Comparison of ENCODE assay signal across 21 cellular contexts in the genomic region with DNA sequence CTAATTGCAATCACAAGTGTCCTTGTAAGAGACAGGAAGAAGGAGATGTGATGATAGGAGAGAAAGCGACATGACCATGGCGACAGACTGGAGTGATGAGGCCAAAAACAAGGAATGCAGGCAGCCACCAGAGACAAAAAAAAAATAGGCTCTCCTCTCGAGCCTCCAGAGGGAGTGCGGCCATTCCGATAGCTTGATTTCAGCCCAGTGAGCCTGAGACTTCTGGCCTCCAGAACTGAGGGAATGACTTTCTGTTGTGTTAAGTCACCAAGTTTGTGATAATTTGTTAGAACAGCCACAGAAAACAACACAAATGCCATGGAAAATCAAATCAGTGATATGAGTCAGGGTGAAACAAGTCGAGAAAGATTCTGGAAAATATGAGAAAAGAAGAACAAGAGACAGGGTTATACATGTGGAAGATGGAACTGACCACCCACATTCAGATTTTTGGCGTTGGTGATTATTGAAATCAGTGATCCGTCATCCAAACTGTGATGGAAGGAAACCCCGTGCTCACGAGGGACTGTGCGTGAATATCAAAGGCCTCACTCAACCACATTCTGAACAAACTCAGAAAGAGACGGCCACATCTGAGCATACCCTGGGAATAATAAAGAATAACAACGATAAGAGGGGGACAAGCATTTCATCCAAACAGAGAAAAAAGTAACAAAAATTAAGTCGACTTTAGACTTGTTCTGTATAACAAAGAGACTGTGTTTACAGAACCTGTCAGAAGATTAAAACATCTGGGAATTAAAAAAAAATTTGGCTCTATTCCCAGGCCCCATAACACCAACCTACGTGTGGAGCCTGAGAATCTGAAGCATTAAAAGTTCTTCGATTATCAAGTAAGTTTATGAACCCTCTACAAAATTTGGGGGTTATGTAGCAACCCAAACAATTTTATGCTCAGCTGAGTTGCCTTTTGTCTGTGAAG.
DNase-seq lines count a peak whose midpoint lies in the region; ATAC-seq and TF ChIP-seq lines count a peak whose summit lies in the region.
"Had no signal": no experiment of that assay in that cellular context is flagged by ENCODE, and none has a peak within 500 bp of the region (broad histone marks: within the 10 kb centered on the region; RNA-seq: fewer than 3 reads in every experiment).

No MANE protein-coding gene starts in this region.

- in situ Hi-C loops in IMR-90 (cut with MboI; ENCODE audit: low sequenced_read_pairs), result no loop called here

- DNase-seq in IMR-90, result peak; percentile 66
- peak; percentile 23 for DNase-seq in fibroblast of mammary gland (ENCODE audit: low read depth)
- DNase-seq in sciatic nerve (ENCODE audit: low spot score), result no peak
- DNase-seq in chondrocyte (ENCODE audit: low spot score), result no peak
- DNase-seq in lower leg skin (ENCODE audit: low spot score in 2 of 2), result no peak
- DNase-seq: activated CD4-positive, alpha-beta T cell treated with anti-CD3 and anti-CD28 coated beads for 48 hours; activated CD8-positive, alpha-beta memory T cell treated with anti-CD3 and anti-CD28 coated beads, Interleukin-2, amount 50 U/mL, for 4 hours; activated effector memory CD4-positive, alpha-beta T cell treated with Interleukin-2 at 50 U/mL for 16 hours; COR-L47; GOT3; MV-4-11; naive thymus-derived CD4-positive, alpha-beta T cell; NCI-H2029 treated with DMSO at 0.1 percent for 48 hours; NCI-H524; posterior cingulate gyrus; stimulated activated CD4-positive, alpha-beta T cell treated with anti-CD3 and anti-CD28 coated beads, Interleukin-4, amount 100 ng/mL, for 4 hours; T-cell had no signal

- H4K8ac ChIP-seq in IMR-90 (ENCODE audit: low read depth in 2 of 2, low read length in 2 of 2), result peak overlapping the region; percentile 53 to 55; a peak in 2 of 4 replicates

- H2AK9ac ChIP-seq in IMR-90 (replicated peaks; ENCODE audit: low read depth, low read length, poor library complexity), result no peak overlapping the region

- BruUV-seq in IMR-90 (replicated peaks; lab: Mats Ljungman, UMichigan), result no TSS peak

- H3K56ac ChIP-seq in IMR-90 (ENCODE audit: extremely low read depth, insufficient read depth, low read length), result no peak overlapping the region

- no peak overlapping the region for H2BK5ac ChIP-seq in IMR-90 (ENCODE audit: low read depth, low read length, poor library complexity, severe bottlenecking)

- peak overlapping the region; percentile 50 for H3K4me2 ChIP-seq in BLaER1
- H3K4me2 ChIP-seq in IMR-90 (ENCODE audit: low read depth, low read length), result peak overlapping the region; percentile 64
- H3K4me2 ChIP-seq: KMS-11 had no signal

- H3K4me3 ChIP-seq in BLaER1 (no peak overlapping the region), IMR-90 (ENCODE audit: insufficient read depth, low read depth, low read length) (no peak overlapping the region), fibroblast of mammary gland (ENCODE audit: control insufficient read depth, low read depth, low read length) (no peak overlapping the region), lower leg skin (ENCODE audit: low read depth, poor library complexity, severe bottlenecking) (no peak overlapping the region)
- H3K4me3 ChIP-seq: esophagus muscularis mucosa had no signal

- peak overlapping the region; percentile 4; the same call in 1 of the 2 replicates for H2BK120ac ChIP-seq in IMR-90 (ENCODE audit: low read depth, low read length)

- peaks cover 16% of the 10 kb centered on the region for H3K4me1 ChIP-seq in BLaER1
- H3K4me1 ChIP-seq in IMR-90 (ENCODE audit: control insufficient read depth, insufficient read depth, low read length), result peaks cover 9% of the 10 kb centered on the region

- H3K23ac ChIP-seq in IMR-90 (ENCODE audit: low read depth, low read length), result no peak overlapping the region

- WGBS in IMR-90 (ENCODE audit: extremely low coverage in 2 of 2, insufficient read length in 1 of 2), 2 experiments, result no CpG with 5 or more reads among the region's 16 CpGs
- 60 to 63% methylated on average over 16 of the region's 16 CpGs for WGBS in lower leg skin, 2 donors

- TF ChIP-seq POLR2A in IMR-90 (IDR thresholded peaks at IDR 0.05; ENCODE audit: low read depth, low read length) (no peak), lower leg skin (IDR thresholded peaks at IDR 0.05) (no peak)

- H3K9ac ChIP-seq in BLaER1 (no peak overlapping the region), IMR-90 (ENCODE audit: low read depth, low read length) (no peak overlapping the region)
- H3K9ac ChIP-seq: KMS-11 had no signal

- 0 out of 2 replicates have a peak overlapping the region, but pooled peaks have one; percentile 16 for H4K91ac ChIP-seq in IMR-90 (ENCODE audit: insufficient read depth, low read depth, low read length)

- TF ChIP-seq CTCF in IMR-90 (conservative IDR thresholded peaks at IDR 0.05; ENCODE audit: low read depth, low read length) (no peak), fibroblast of mammary gland (conservative IDR thresholded peaks at IDR 0.05; ENCODE audit: control insufficient read depth, insufficient read depth, low read depth, low read length) (no peak), chondrocyte (IDR thresholded peaks at IDR 0.05) (no peak), lower leg skin (IDR thresholded peaks at IDR 0.05) (no peak)

- peak overlapping the region; percentile 90 for H4K5ac ChIP-seq in IMR-90 (ENCODE audit: low read depth, low read length)

- H3K18ac ChIP-seq in IMR-90 (ENCODE audit: low read depth, low read length), result peak overlapping the region; percentile 89

- H4K20me1 ChIP-seq in BLaER1 (no peaks in the 10 kb centered on the region), IMR-90 (ENCODE audit: insufficient read depth, low read length) (no peaks in the 10 kb centered on the region)

- H3K4me1 Mint-ChIP-seq in chondrocyte (ENCODE audit: low read depth), result peaks cover 3% of the 10 kb centered on the region
- H3K4me1 Mint-ChIP-seq: T-cell had no signal

- H3K36me3 ChIP-seq in BLaER1 (no peaks in the 10 kb centered on the region), IMR-90 (ENCODE audit: control insufficient read depth, insufficient read depth, low read length) (no peaks in the 10 kb centered on the region)
- H3K36me3 ChIP-seq: esophagus muscularis mucosa had no signal

- H3K4me3 Mint-ChIP-seq in chondrocyte (ENCODE audit: unreplicated experiment), result no peak overlapping the region
- H3K4me3 Mint-ChIP-seq: naive thymus-derived CD4-positive, alpha-beta T cell; T-cell had no signal

- no peaks in the 10 kb centered on the region for H3K9me3 Mint-ChIP-seq in chondrocyte (ENCODE audit: low read depth)
- H3K9me3 Mint-ChIP-seq: T-cell had no signal

- ATAC-seq in IMR-90 (ENCODE audit: low read depth), result no peak
- peak; percentile 57 for ATAC-seq in sciatic nerve
- no peak for ATAC-seq in GM21786 (IDR thresholded peaks at IDR 0.05; ENCODE audit: unreplicated experiment)
- ATAC-seq: naive thymus-derived CD4-positive, alpha-beta T cell; T-cell had no signal

- H2BK15ac ChIP-seq in IMR-90 (ENCODE audit: low read depth, low read length), result peak overlapping the region; percentile 16; the same call in 1 of the 3 replicates

- TF ChIP-seq RAD21 in IMR-90 (IDR thresholded peaks at IDR 0.05; ENCODE audit: low read length), result no peak

- no peak overlapping the region for H2AFZ ChIP-seq in IMR-90 (replicated peaks; ENCODE audit: low read length, poor library complexity)

- dilution Hi-C loops in IMR-90 (cut with HindIII; ENCODE audit: low sequenced_read_pairs, unreplicated experiment), result no loop called here

- H3K9me3 ChIP-seq in BLaER1 (no peaks in the 10 kb centered on the region), IMR-90 (ENCODE audit: control insufficient read depth, insufficient read depth, low read length) (no peaks in the 10 kb centered on the region)
- H3K9me3 ChIP-seq: esophagus muscularis mucosa had no signal

- peak overlapping the region; percentile 17; the same call in 1 of the 2 replicates for H2AK5ac ChIP-seq in IMR-90 (ENCODE audit: low read depth, low read length)

- peaks cover 0 to 2% of the 10 kb centered on the region in 2 experiments; a peak in 2 of 4 replicates for H3K79me1 ChIP-seq in IMR-90 (ENCODE audit: low read depth in 1 of 2, low read length in 2 of 2)

- H3K27ac ChIP-seq in BLaER1, result no peak overlapping the region
- H3K27ac ChIP-seq in IMR-90 (ENCODE audit: insufficient read depth, low read length), result peak overlapping the region; percentile 89; the same call in 1 of the 2 replicates
- H3K27ac ChIP-seq: esophagus muscularis mucosa, KMS-11 had no signal

- H3K4ac ChIP-seq in IMR-90 (ENCODE audit: low read depth, low read length), result peak overlapping the region; percentile 23

- CTCF ChIA-PET in IMR-90 (lab: Yijun Ruan, JAX), result no interaction called here

- no peaks in the 10 kb centered on the region for H3K27me3 ChIP-seq in BLaER1
- no peaks in the 10 kb centered on the region for H3K27me3 ChIP-seq in IMR-90 (ENCODE audit: control insufficient read depth, insufficient read depth, low read length)
- H3K27me3 ChIP-seq: esophagus muscularis mucosa had no signal

- H3K14ac ChIP-seq in IMR-90 (replicated peaks; ENCODE audit: low read depth, low read length), result peak overlapping the region; percentile 17

- no peaks in the 10 kb centered on the region for H3K36me3 Mint-ChIP-seq in chondrocyte (ENCODE audit: low read depth)
- H3K36me3 Mint-ChIP-seq: naive thymus-derived CD4-positive, alpha-beta T cell; T-cell had no signal

- H3K9me1 ChIP-seq in IMR-90 (ENCODE audit: insufficient read depth, low read length), result peaks cover 6% of the 10 kb centered on the region; the same call in 1 of the 2 replicates

- no peak overlapping the region for H2BK20ac ChIP-seq in IMR-90 (ENCODE audit: low read depth, low read length)

- no peak overlapping the region for H3K27ac Mint-ChIP-seq in chondrocyte (ENCODE audit: unreplicated experiment)
- H3K27ac Mint-ChIP-seq: naive thymus-derived CD4-positive, alpha-beta T cell; T-cell had no signal

- POLR2A ChIA-PET in IMR-90 (lab: Charles Lee; ENCODE audit: unreplicated experiment), result no interaction called here

- intact Hi-C loops in IMR-90 (cut with micrococcal nuclease) (no loop called here), sciatic nerve (cut with DNase I) (no loop called here), lower leg skin (cut with DNase I; ENCODE audit: low total_unique reads) (no loop called here)

- H3K27me3 Mint-ChIP-seq in chondrocyte (ENCODE audit: low read depth), result no peaks in the 10 kb centered on the region
- H3K27me3 Mint-ChIP-seq: T-cell had no signal

TF ChIP-seq in IMR-90, 13 proteins besides CTCF, POLR2A, EP300 and RAD21 (continues in another document):
- no peak for TF ChIP-seq RFX5 (IDR thresholded peaks at IDR 0.05; ENCODE audit: low read depth, low read length)
- no peak for TF ChIP-seq CEBPB (IDR thresholded peaks at IDR 0.05; ENCODE audit: low read depth, low read length)
- TF ChIP-seq FOS (IDR thresholded peaks at IDR 0.05; ENCODE audit: low read depth, low read length), result no peak
- TF ChIP-seq MAFK (IDR thresholded peaks at IDR 0.05; ENCODE audit: low read depth, low read length), result no peak
- TF ChIP-seq MAZ (IDR thresholded peaks at IDR 0.05; ENCODE audit: borderline replicate concordance, low read depth, low read length), result no peak
- no peak for TF ChIP-seq RCOR1 (IDR thresholded peaks at IDR 0.05; ENCODE audit: insufficient replicate concordance, low read length)
- no peak for TF ChIP-seq BHLHE40 (IDR thresholded peaks at IDR 0.05; ENCODE audit: low read depth, low read length)

Comparison
In these comparisons a context has a peak if more than half of its experiments do, and no peak if none do; other contexts are left out.
1. DNase-seq: peak in IMR-90 (single experiment) and fibroblast of mammary gland (single experiment); none in sciatic nerve (single experiment), chondrocyte (single experiment) and lower leg skin (0 of 2).